21 cellular contexts compared by ENCODE assay signal in the genomic region with DNA sequence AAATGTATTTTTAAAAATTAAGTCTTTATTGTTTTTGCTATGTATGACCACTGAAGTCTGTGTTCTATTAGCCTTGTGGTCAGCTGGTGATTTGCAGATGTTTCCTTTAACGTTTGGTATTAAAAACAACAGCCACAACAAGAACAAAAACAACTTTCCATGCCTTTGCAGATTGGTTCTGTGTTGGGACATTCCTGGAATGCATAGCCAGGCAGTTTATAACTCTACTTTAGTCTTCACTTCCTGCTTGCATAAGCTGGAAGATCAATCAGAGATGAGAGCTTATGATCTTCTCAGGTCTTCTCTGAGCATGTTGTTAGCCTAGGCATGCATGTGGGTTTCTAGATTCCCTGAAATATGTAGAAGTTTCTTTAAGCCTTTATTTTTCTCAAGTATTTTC. TPM values are rescaled to one million over a fixed set of nuclear protein-coding genes. Genes with fewer than 3 reads are reported as not detected.
DNase-seq lines count a peak whose midpoint lies in the region; ATAC-seq and TF ChIP-seq lines count a peak whose summit lies in the region.
"Had no signal": no experiment of that assay in that cellular context is flagged by ENCODE, and none has a peak within 500 bp of the region (broad histone marks: within the 10 kb centered on the region; RNA-seq: fewer than 3 reads in every experiment).

No MANE protein-coding gene starts in this region.

- no peaks in the 10 kb centered on the region for H3K4me1 Mint-ChIP-seq in GM23338
- H3K4me1 Mint-ChIP-seq: B cell; CD14-positive monocyte; CD8-positive, alpha-beta memory T cell had no signal

- H3K4me3 ChIP-seq in GM23338, result no peak overlapping the region
- H3K4me3 ChIP-seq in choroid plexus epithelial cell (ENCODE audit: low read depth, low read length), result no peak overlapping the region
- no peak overlapping the region for H3K4me3 ChIP-seq in fibroblast of mammary gland (ENCODE audit: control insufficient read depth, low read depth, low read length)
- no peak overlapping the region for H3K4me3 ChIP-seq in mesendoderm (ENCODE audit: low read length)
- no peak overlapping the region for H3K4me3 ChIP-seq in GM23248
- H3K4me3 ChIP-seq: BLaER1, GM12878, HAP-1 had no signal

- in situ Hi-C loops in GM23248 (cut with MboI), result no loop called here

- peaks cover 17% of the 10 kb centered on the region; the same call in 1 of the 3 replicates for H3K9me3 Mint-ChIP-seq in GM23338

- ATAC-seq in GM23338, result no peak
- ATAC-seq in HG02938 (IDR thresholded peaks at IDR 0.05; ENCODE audit: unreplicated experiment), result no peak
- ATAC-seq: GM12878 had no signal

- no peak overlapping the region for H3K9ac ChIP-seq in mesendoderm (ENCODE audit: low read length)
- no peak overlapping the region for H3K9ac ChIP-seq in GM23248
- H3K9ac ChIP-seq: BLaER1 had no signal

- no peak overlapping the region for H3K4ac ChIP-seq in mesendoderm (ENCODE audit: low read depth, low read length)

- no peak overlapping the region for H3K56ac ChIP-seq in mesendoderm (ENCODE audit: low read length)

- H3K4me1 ChIP-seq in GM23338 (ENCODE audit: insufficient read depth) (no peaks in the 10 kb centered on the region), mesendoderm (ENCODE audit: control insufficient read depth, low read depth, low read length) (no peaks in the 10 kb centered on the region), GM23248 (ENCODE audit: insufficient read depth) (no peaks in the 10 kb centered on the region)
- H3K4me1 ChIP-seq: BLaER1, HAP-1 had no signal

- no peak overlapping the region for H3K23ac ChIP-seq in mesendoderm (ENCODE audit: low read length)

- H3K9me2 ChIP-seq in GM23338 (ENCODE audit: insufficient read depth), result peaks cover 6% of the 10 kb centered on the region
- H3K9me2 ChIP-seq in GM23248 (ENCODE audit: insufficient read depth), result no peaks in the 10 kb centered on the region

- H3K27ac Mint-ChIP-seq in GM23338, result no peak overlapping the region
- H3K27ac Mint-ChIP-seq: B cell; CD14-positive monocyte; CD4-positive, alpha-beta T cell; CD8-positive, alpha-beta memory T cell; HFFc6 had no signal

- H4K20me1 ChIP-seq in GM23338 (replicated peaks; ENCODE audit: insufficient read depth) (no peaks in the 10 kb centered on the region), GM23248 (ENCODE audit: insufficient read depth) (no peaks in the 10 kb centered on the region)
- H4K20me1 ChIP-seq: BLaER1 had no signal

- H3K4me3 Mint-ChIP-seq in GM23338, result no peak overlapping the region
- H3K4me3 Mint-ChIP-seq: B cell; CD14-positive monocyte; CD4-positive, alpha-beta T cell; CD8-positive, alpha-beta memory T cell; HFFc6 had no signal

- TF ChIP-seq CTCF in GM23338 (conservative IDR thresholded peaks at IDR 0.05; ENCODE audit: low read depth in 2 of 2), result no peak
- no peak for TF ChIP-seq CTCF in choroid plexus epithelial cell (conservative IDR thresholded peaks at IDR 0.05; ENCODE audit: low read depth, low read length)
- TF ChIP-seq CTCF in fibroblast of mammary gland (conservative IDR thresholded peaks at IDR 0.05; ENCODE audit: control insufficient read depth, insufficient read depth, low read depth, low read length), result no peak

- DNase-seq in GM23338 (ENCODE audit: low spot score), result no peak
- DNase-seq in choroid plexus epithelial cell (ENCODE audit: low read depth), result peak; percentile 9
- peak; percentile 15 for DNase-seq in fibroblast of mammary gland (ENCODE audit: low read depth)
- DNase-seq in mesendoderm, result peak; percentile 3
- DNase-seq in GM23248, result no peak
- DNase-seq in activated CD8-positive, alpha-beta memory T cell treated with anti-CD3 and anti-CD28 coated beads, Interleukin-2, amount 50 U/mL, for 48 hours, result no peak
- no peak for DNase-seq in kidney tubule cell (ENCODE audit: low spot score)
- DNase-seq: CD4-positive, alpha-beta T cell; CD8-positive, alpha-beta memory T cell; DMS 273 treated with DMSO at 0.1 percent for 48 hours; DMS79; EL; GDM1; GOT3; HFFc6 had no signal

- no CpG with 5 or more reads among the region's 1 CpG for whole genome bisulfite sequencing in mesendoderm (ENCODE audit: extremely low coverage, insufficient coverage, low lambda C conversion rate)
- WGBS in GM23248 (ENCODE audit: low coverage in 1 of 2, low lambda C conversion rate in 2 of 2, missing lambda C conversion rate in 2 of 2), 2 experiments, result 4 to 5% methylated on average over 1 of the region's 1 CpG

- H3K79me1 ChIP-seq in mesendoderm (ENCODE audit: low read length), result no peaks in the 10 kb centered on the region

- H3K36me3 ChIP-seq in GM23338 (ENCODE audit: insufficient read depth) (no peaks in the 10 kb centered on the region), mesendoderm (ENCODE audit: control insufficient read depth, insufficient read depth, low read length) (no peaks in the 10 kb centered on the region), GM23248 (ENCODE audit: low read depth) (no peaks in the 10 kb centered on the region)
- H3K36me3 ChIP-seq: BLaER1, HAP-1 had no signal

- no peaks in the 10 kb centered on the region for H3F3A ChIP-seq in GM23338 (replicated peaks; ENCODE audit: low read depth)
- no peaks in the 10 kb centered on the region for H3F3A ChIP-seq in GM23248 (ENCODE audit: insufficient read depth)

- no peaks in the 10 kb centered on the region; the same call in 1 of the 3 replicates for H3K36me3 Mint-ChIP-seq in GM23338 (ENCODE audit: low read depth)
- H3K36me3 Mint-ChIP-seq: CD14-positive monocyte; CD8-positive, alpha-beta memory T cell had no signal

- no peak overlapping the region for H3K4me2 ChIP-seq in GM23338
- no peak overlapping the region for H3K4me2 ChIP-seq in mesendoderm (ENCODE audit: low read length)
- H3K4me2 ChIP-seq in GM23248 (ENCODE audit: unreplicated experiment), result no peak overlapping the region
- H3K4me2 ChIP-seq: BLaER1 had no signal

- peaks cover 2% of the 10 kb centered on the region for H3K27me3 Mint-ChIP-seq in GM23338 (ENCODE audit: insufficient read depth, low read depth, poor library complexity)
- H3K27me3 Mint-ChIP-seq: B cell; CD4-positive, alpha-beta T cell; CD8-positive, alpha-beta memory T cell had no signal

- H4K8ac ChIP-seq in mesendoderm (ENCODE audit: low read depth, low read length), result no peak overlapping the region

- no peaks in the 10 kb centered on the region for H3K79me2 ChIP-seq in GM23338 (replicated peaks; ENCODE audit: insufficient read depth)
- no peaks in the 10 kb centered on the region for H3K79me2 ChIP-seq in mesendoderm (ENCODE audit: control insufficient read depth, insufficient read depth, low read length)
- H3K79me2 ChIP-seq in GM23248 (ENCODE audit: insufficient read depth), result no peaks in the 10 kb centered on the region

- 0 out of 2 replicates have a peak overlapping the region, but pooled peaks have one; percentile 68 for H2AFZ ChIP-seq in GM23338
- H2AFZ ChIP-seq in GM23248, result no peak overlapping the region

- no peaks in the 10 kb centered on the region for H3K27me3 ChIP-seq in GM23338 (ENCODE audit: insufficient read depth)
- no peaks in the 10 kb centered on the region for H3K27me3 ChIP-seq in mesendoderm (ENCODE audit: insufficient read depth, low read length, poor library complexity)
- no peaks in the 10 kb centered on the region for H3K27me3 ChIP-seq in GM23248 (replicated peaks; ENCODE audit: insufficient read depth)
- H3K27me3 ChIP-seq: BLaER1 had no signal

- no peak overlapping the region for H2BK15ac ChIP-seq in mesendoderm (replicated peaks; ENCODE audit: low read depth)

- no peak overlapping the region for H2BK120ac ChIP-seq in mesendoderm (ENCODE audit: low read depth, low read length)

- H4K5ac ChIP-seq in mesendoderm (ENCODE audit: low read length), result no peak overlapping the region

- no peak overlapping the region for H2AK5ac ChIP-seq in mesendoderm (ENCODE audit: low read length)

- no peak overlapping the region for H2BK5ac ChIP-seq in mesendoderm (ENCODE audit: low read length)

- no peaks in the 10 kb centered on the region for H3K9me3 ChIP-seq in GM23248 (ENCODE audit: low read depth)
- H3K9me3 ChIP-seq: HAP-1 had no signal

- no peak overlapping the region for H3K18ac ChIP-seq in mesendoderm (ENCODE audit: low read length)

- no peak overlapping the region for H3K27ac ChIP-seq in GM23338 (ENCODE audit: low read depth)
- H3K27ac ChIP-seq in mesendoderm (ENCODE audit: low read depth, low read length), result no peak overlapping the region
- H3K27ac ChIP-seq in GM23248, result no peak overlapping the region
- H3K27ac ChIP-seq: BLaER1 had no signal

TF ChIP-seq in GM23338, 12 proteins besides CTCF, POLR2A, EP300 and RAD21:
- TF ChIP-seq ZNF114 (CRISPR knock-in tag; IDR thresholded peaks at IDR 0.05), result no peak
- no peak for TF ChIP-seq STAT1 (IDR thresholded peaks at IDR 0.05; ENCODE audit: unreplicated experiment)
- TF ChIP-seq CREB1 (CRISPR knock-in tag; IDR thresholded peaks at IDR 0.05; ENCODE audit: low read depth), result no peak
- no peak for TF ChIP-seq ZNF331 (CRISPR knock-in tag; IDR thresholded peaks at IDR 0.05; ENCODE audit: low read depth)
- no peak for TF ChIP-seq NANOG (IDR thresholded peaks at IDR 0.05; ENCODE audit: borderline replicate concordance)
- no peak for TF ChIP-seq POLR2AphosphoS5 (IDR thresholded peaks at IDR 0.05; ENCODE audit: low read depth)
TF ChIP-seq in GM23338: peak in this region for 0.

RNA-seq across cellular contexts. Expression of a gene that starts 58.9 kb away (rescaled TPM):
- total RNA-seq in GM23338 (2014; rRNA removed; shearing (Covaris generic)), result 3.1 and 3.5 TPM in 2 replicates
- 0.40 and 1.0 TPM in 2 replicates for polyA plus RNA-seq in GM23338 (2016; fragmentation: Nextera tagmentation; extraction: Ambion mirVana)
- 1.8 TPM for polyA plus RNA-seq in mesendoderm (2013, experiment 1 of 2)
- polyA plus RNA-seq in mesendoderm (2013, experiment 2 of 2), result 1.5 TPM
- total RNA-seq in GM23248 (2014; rRNA removed; shearing (Covaris generic)), result 612 and 756 TPM in 2 replicates
- 308 and 316 TPM in 2 replicates for polyA plus RNA-seq in GM23248 (2016; fragmentation: Nextera tagmentation; extraction: Ambion mirVana)
- total RNA-seq: B cell; CD8-positive, alpha-beta memory T cell had no signal
- polyA plus RNA-seq: CD8-positive, alpha-beta memory T cell had no signal

Comparison
In these comparisons a context has a peak if more than half of its experiments do, and no peak if none do; other contexts are left out.
1. DNase-seq: peak in choroid plexus epithelial cell (single experiment), fibroblast of mammary gland (single experiment) and mesendoderm (single experiment); none in GM23338 (single experiment), GM23248 (single experiment), activated CD8-positive, alpha-beta memory T cell treated with anti-CD3 and anti-CD28 coated beads, Interleukin-2, amount 50 U/mL, for 48 hours (single experiment) and kidney tubule cell (single experiment).
2. RNA of a gene that starts 58.9 kb away (total RNA-seq): 612 to 756 TPM in GM23248; 3.1 to 3.5 TPM in GM23338; every median in the first group is over 100 times any median in the second.